7 cellular contexts compared by ENCODE assay signal in the genomic region with DNA sequence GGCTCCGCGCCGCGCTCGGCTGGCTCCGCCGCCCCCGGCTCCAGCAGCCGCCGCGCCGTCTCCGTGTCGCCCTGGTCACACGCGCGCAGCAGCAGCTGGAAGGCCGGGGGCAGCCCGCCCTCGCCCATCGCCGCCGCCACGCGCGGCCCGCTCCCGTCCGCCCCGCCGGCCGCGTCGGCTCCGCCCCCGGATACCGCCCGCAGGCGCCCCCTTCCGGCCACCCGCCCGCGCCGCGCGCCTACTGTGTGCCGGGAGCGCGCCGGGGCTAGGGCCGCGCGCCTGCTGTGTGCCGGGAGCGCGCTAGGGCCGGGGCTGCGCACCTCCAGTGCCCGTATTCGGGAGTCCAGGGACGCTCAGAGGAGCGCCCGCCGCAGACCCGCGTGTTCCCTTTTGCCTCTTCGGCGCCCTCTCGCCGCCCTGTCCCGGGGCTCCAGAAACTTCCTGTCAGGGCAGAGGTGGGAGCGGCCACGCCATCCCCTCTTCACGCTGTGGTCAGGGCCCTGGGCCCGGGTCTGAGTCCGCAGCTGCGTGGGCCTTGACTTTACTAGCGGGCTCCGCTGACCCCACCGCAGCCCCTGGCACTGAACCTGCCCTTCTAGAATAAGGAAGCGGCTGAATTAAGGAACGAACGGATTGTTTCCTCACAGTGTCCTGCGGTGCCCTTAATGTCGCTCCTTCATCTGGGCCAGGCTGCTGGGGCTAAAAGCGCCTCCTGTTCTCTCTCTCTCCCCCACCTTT. TPM values are rescaled to one million over a fixed set of nuclear protein-coding genes. Genes with fewer than 3 reads are reported as not detected.
DNase-seq lines count a peak whose midpoint lies in the region; ATAC-seq and TF ChIP-seq lines count a peak whose summit lies in the region.

TSS of gene ANKS6 (minus strand) at position 192 of the 738 bp plus-strand sequence. CDS start at position 128, 64 bp downstream.

- TF ChIP-seq CTCF in GM13977 (IDR thresholded peaks at IDR 0.05; ENCODE audit: extremely low read depth, insufficient read depth, missing control alignments) (peak; percentile 75), kidney epithelial cell (IDR thresholded peaks at IDR 0.05; ENCODE audit: insufficient read depth, low read length, poor library complexity, severe bottlenecking) (no peak)

- no peaks in the 10 kb centered on the region for H3K36me3 ChIP-seq in kidney epithelial cell (ENCODE audit: control insufficient read depth, insufficient read depth, low read length)

- peak; percentile 95 for ATAC-seq in HG02759 (IDR thresholded peaks at IDR 0.05; ENCODE audit: unreplicated experiment)
- ATAC-seq in activated CD4-positive, CD25-positive, alpha-beta regulatory T cell treated with anti-CD3 and anti-CD28 coated beads, Interleukin-2, amount 50 U/mL, for 24 hours = peak; percentile 84 to 90

- H3K4me3 ChIP-seq in kidney epithelial cell (ENCODE audit: low read depth, low read length) = peak within 1 kb of the TSS; percentile 66

- in situ Hi-C loops in GM13977 (cut with MboI; ENCODE audit: low pct_unique_long_range_greater_than_20kb, low sequenced_read_pairs, unreplicated experiment) = no loop called here

- DNase-seq in GM13977 (ENCODE audit: low spot score) (peak; percentile 93), NCI-H1930 (lab: John Stamatoyannopoulos, UW) (peak; percentile 70 to 81), cerebellar cortex (ENCODE audit: low spot score) (peak; percentile 69), kidney epithelial cell (ENCODE audit: low read depth) (no peak)
- peak; percentile 88 for DNase-seq in stimulated activated CD4-positive, alpha-beta T cell treated with anti-CD3 and anti-CD28 coated beads, Interleukin-15, amount 100 ng/mL, for 24 hours

- no peaks in the 10 kb centered on the region for H3K27me3 ChIP-seq in kidney epithelial cell (ENCODE audit: control insufficient read depth, insufficient read depth, low read length)

RNA-seq across cellular contexts. Expression of gene ANKS6, which starts in this region (rescaled TPM):
- 25.7 and 25.8 TPM in 2 replicates for total RNA-seq in kidney epithelial cell
